In the genomic region with DNA sequence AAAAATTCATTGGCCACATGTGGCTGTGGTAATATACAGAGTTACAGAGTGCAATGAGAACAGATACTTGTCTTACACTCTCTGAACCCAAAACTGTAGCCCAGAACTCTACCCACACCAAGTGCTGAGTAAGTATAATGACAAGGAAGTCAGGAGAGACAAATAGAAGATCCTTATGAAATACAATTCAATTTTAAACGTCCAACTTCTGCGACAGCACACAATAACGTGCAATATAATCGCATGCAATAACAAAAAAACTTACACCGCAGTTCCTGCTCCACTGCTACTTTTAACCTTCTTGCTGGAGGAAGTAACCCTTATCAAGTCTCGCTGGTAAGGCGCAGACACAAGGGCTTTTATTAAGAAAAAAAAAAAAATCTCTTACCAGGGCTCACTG, we compare ENCODE assay signal across 9 cellular contexts. TPM values are rescaled to one million over a fixed set of nuclear protein-coding genes. Genes with fewer than 3 reads are reported as not detected.
DNase-seq lines count a peak whose midpoint lies in the region; ATAC-seq and TF ChIP-seq lines count a peak whose summit lies in the region.
"Had no signal": no experiment of that assay in that cellular context is flagged by ENCODE, and none has a peak within 500 bp of the region (broad histone marks: within the 10 kb centered on the region; RNA-seq: fewer than 3 reads in every experiment).

No MANE protein-coding gene starts in this region.

- peak overlapping the region; percentile 90 for H3K27ac Mint-ChIP-seq in activated naive CD8-positive, alpha-beta T cell treated with anti-CD3 and anti-CD28 coated beads for 36 hours

- peak overlapping the region; percentile 83 for H3K4me3 Mint-ChIP-seq in activated naive CD8-positive, alpha-beta T cell treated with anti-CD3 and anti-CD28 coated beads for 36 hours

- H3K36me3 ChIP-seq in heart left ventricle (peaks cover 0 to 21% (median 12%) of the 10 kb centered on the region in 9 donors), right lobe of liver (peaks cover 0 to 8% (median 3%) of the 10 kb centered on the region in 4 donors), urinary bladder (ENCODE audit: insufficient read depth) (no peaks in the 10 kb centered on the region)

- peaks cover 5% of the 10 kb centered on the region for H3K27me3 Mint-ChIP-seq in activated naive CD8-positive, alpha-beta T cell treated with anti-CD3 and anti-CD28 coated beads for 36 hours

- peaks cover 4% of the 10 kb centered on the region for H3K36me3 Mint-ChIP-seq in activated naive CD8-positive, alpha-beta T cell treated with anti-CD3 and anti-CD28 coated beads for 36 hours

- no peak for TF ChIP-seq CTCF in heart left ventricle (IDR thresholded peaks at IDR 0.05)
- no peak for TF ChIP-seq CTCF in right lobe of liver (IDR thresholded peaks at IDR 0.05)

- H3K9me3 Mint-ChIP-seq in activated naive CD8-positive, alpha-beta T cell treated with anti-CD3 and anti-CD28 coated beads for 36 hours: no peaks in the 10 kb centered on the region

- WGBS in heart left ventricle, 4 donors: 26 to 35% (median 28%) methylated on average over 7 of the region's 7 CpGs
- WGBS in right lobe of liver (ENCODE audit: insufficient coverage, low coverage, low lambda C conversion rate, missing lambda C conversion rate): 16% methylated on average over 7 of the region's 7 CpGs
- WGBS in urinary bladder: 33% methylated on average over 7 of the region's 7 CpGs

- H3K4me3 ChIP-seq in heart left ventricle (peak overlapping the region; percentile 67 to 99 (median 96)), right lobe of liver (peak overlapping the region; percentile 70 to 93 (median 81)), urinary bladder (ENCODE audit: low read depth, low read length) (peak overlapping the region; percentile 63)

- H3K27me3 ChIP-seq in heart left ventricle (no peaks in the 10 kb centered on the region), right lobe of liver (no peaks in the 10 kb centered on the region)

- H3K27ac ChIP-seq in heart left ventricle (peak overlapping the region in 8 of 12 donors; percentile 74 to 99 (median 94)), right lobe of liver (peak overlapping the region; percentile 89 to 96 (median 95)), urinary bladder (ENCODE audit: low read depth) (no peak overlapping the region)

- no peaks in the 10 kb centered on the region for H3K9me3 ChIP-seq in heart left ventricle
- H3K9me3 ChIP-seq in right lobe of liver: no peaks in the 10 kb centered on the region

- intact Hi-C loops in heart left ventricle (cut with DNase I): loop anchor here in 4 of 10 donors (5.0 kb wide), 1 partner anchor 41 kb away; the partner anchor contains the start of gene MPC1 (in 4 of the 4)
- intact Hi-C loops in Right ventricle myocardium inferior (cut with DNase I): no loop called here
- intact Hi-C loops in right lobe of liver (cut with DNase I): no loop called here

- DNase-seq in heart left ventricle: no peak
- no peak for DNase-seq in Right ventricle myocardium inferior (ENCODE audit: missing footprints)
- no peak for DNase-seq in activated naive CD8-positive, alpha-beta T cell treated with anti-CD3 and anti-CD28 coated beads for 36 hours
- no peak for DNase-seq in right lobe of liver
- DNase-seq in NCI-H748 treated with DMSO at 0.1 percent for 48 hours (lab: John Stamatoyannopoulos, UW): no peak
- DNase-seq in Ammon's horn (ENCODE audit: low spot score): no peak
- DNase-seq: activated CD4-positive, CD25-positive, alpha-beta regulatory T cell treated with anti-CD3 and anti-CD28 coated beads, Interleukin-2, amount 50 U/mL, for 72 hours had no signal

- TF ChIP-seq POLR2A in heart left ventricle (IDR thresholded peaks at IDR 0.05) (no peak), right lobe of liver (IDR thresholded peaks at IDR 0.05) (no peak)

- H3K4me1 Mint-ChIP-seq in activated naive CD8-positive, alpha-beta T cell treated with anti-CD3 and anti-CD28 coated beads for 36 hours: peaks cover 10% of the 10 kb centered on the region

- ATAC-seq in heart left ventricle (no peak), Right ventricle myocardium inferior (no peak), right lobe of liver (no peak), GM18858 (IDR thresholded peaks at IDR 0.05; ENCODE audit: unreplicated experiment) (no peak)

- peaks cover 0 to 59% (median 35%) of the 10 kb centered on the region in 12 donors for H3K4me1 ChIP-seq in heart left ventricle
- H3K4me1 ChIP-seq in right lobe of liver: peaks cover 0 to 22% (median 5%) of the 10 kb centered on the region in 4 donors
- peaks cover 3% of the 10 kb centered on the region for H3K4me1 ChIP-seq in urinary bladder (ENCODE audit: insufficient read depth)

RNA-seq across cellular contexts. Expression of gene SFT2D1, which starts 0.9 kb away (rescaled TPM):
- total RNA-seq in heart left ventricle: 10 to 100 TPM; 16.8 to 30.8 (median 20.9) TPM
- polyA plus RNA-seq in heart left ventricle: 10 to 100 TPM; 37.1 to 41.5 TPM
- 21.9 TPM for total RNA-seq in Right ventricle myocardium inferior
- 10 to 100 TPM; 46.3 to 47.5 TPM for total RNA-seq in activated naive CD8-positive, alpha-beta T cell treated with anti-CD3 and anti-CD28 coated beads for 36 hours
- total RNA-seq in right lobe of liver: 10 to 100 TPM in 5 of 6 experiments, 1 to 10 TPM in 1; 6.7 to 14.0 (median 12.8) TPM
- total RNA-seq in urinary bladder: 37.4 TPM
- 47.2 TPM for polyA plus RNA-seq in urinary bladder

RNA-seq across cellular contexts. Expression of gene PRR18, which starts 33.3 kb away (rescaled TPM):
- total RNA-seq in heart left ventricle (under 1 TPM in 5 of 9 donors, not detected in 4; 0.07 to 0.12 (median 0.10) TPM), Right ventricle myocardium inferior (0.11 TPM), right lobe of liver (1 to 10 TPM in 4 of 6 experiments, under 1 TPM in 2; 0.39 to 3.6 (median 1.6) TPM), urinary bladder (not detected)
- polyA plus RNA-seq in heart left ventricle (under 1 TPM in 1 of 2 donors, not detected in 1; 0.08 TPM), urinary bladder (not detected)
- total RNA-seq in activated naive CD8-positive, alpha-beta T cell treated with anti-CD3 and anti-CD28 coated beads for 36 hours: under 1 TPM; 0.08 to 0.33 TPM

RNA-seq across cellular contexts. Expression of gene MPC1, which starts 41.3 kb away (rescaled TPM):
- total RNA-seq in heart left ventricle (100 to 1,000 TPM; 213 to 796 (median 542) TPM), Right ventricle myocardium inferior (381 TPM), right lobe of liver (100 to 1,000 TPM; 102 to 298 (median 180) TPM), urinary bladder (40.9 TPM)
- polyA plus RNA-seq in heart left ventricle (100 to 1,000 TPM; 310 to 655 TPM), urinary bladder (71.4 TPM)
- total RNA-seq in activated naive CD8-positive, alpha-beta T cell treated with anti-CD3 and anti-CD28 coated beads for 36 hours: 10 to 100 TPM; 22.2 to 25.2 TPM
